7 cellular contexts compared by ENCODE assay signal in the genomic region with DNA sequence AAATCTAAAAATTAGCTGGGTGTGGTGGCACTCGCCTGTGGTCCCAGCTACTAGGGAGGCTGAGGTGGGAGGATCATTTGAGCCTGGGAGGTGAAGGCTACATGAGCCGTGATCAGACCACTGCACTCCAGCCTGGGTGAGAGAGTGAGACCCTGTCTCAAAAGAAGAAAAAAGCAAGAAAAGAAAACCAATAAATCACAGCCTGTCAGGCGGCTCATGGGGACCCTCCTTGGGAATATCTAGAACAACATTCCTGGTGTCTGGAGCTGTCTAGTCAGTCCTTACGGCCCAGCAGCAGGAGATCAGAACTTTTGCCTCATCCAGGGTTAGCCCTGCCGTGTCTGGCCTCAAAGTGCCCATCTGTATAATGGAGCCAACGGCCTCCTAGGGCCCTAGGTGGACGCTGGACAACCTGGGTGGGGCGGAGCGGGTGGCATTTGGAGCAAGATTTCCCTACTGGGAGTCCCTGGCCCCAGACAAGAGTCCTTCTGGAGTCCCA. TPM values are rescaled to one million over a fixed set of nuclear protein-coding genes. Genes with fewer than 3 reads are reported as not detected.
DNase-seq lines count a peak whose midpoint lies in the region; ATAC-seq and TF ChIP-seq lines count a peak whose summit lies in the region.

No MANE protein-coding gene starts in this region.

- H3K4me3 ChIP-seq in GM23338: peak overlapping the region; percentile 70; the same call in 1 of the 2 replicates

- peaks cover 32% of the 10 kb centered on the region for H3K27me3 Mint-ChIP-seq in GM23338 (ENCODE audit: insufficient read depth, low read depth, poor library complexity)
- H3K27me3 Mint-ChIP-seq in activated CD8-positive, alpha-beta T cell treated with anti-CD3 and anti-CD28 coated beads for 36 hours: no peaks in the 10 kb centered on the region

- H3K36me3 Mint-ChIP-seq in GM23338 (ENCODE audit: low read depth): no peaks in the 10 kb centered on the region
- H3K36me3 Mint-ChIP-seq in activated CD8-positive, alpha-beta T cell treated with anti-CD3 and anti-CD28 coated beads for 36 hours (ENCODE audit: low read depth): no peaks in the 10 kb centered on the region
- H3K36me3 Mint-ChIP-seq in stimulated activated effector memory CD8-positive, alpha-beta T cell treated with anti-CD3 and anti-CD28 coated beads, Interleukin-12 subunit alpha, Interleukin-12 subunit beta, amount 100 ng/mL, for 72 hours: peaks cover 4% of the 10 kb centered on the region

- H3K27ac ChIP-seq in GM23338 (ENCODE audit: low read depth): no peak overlapping the region

- peak overlapping the region; percentile 66; the same call in 1 of the 2 replicates for H3K4me2 ChIP-seq in GM23338

- POLR2A ChIA-PET in activated CD8-positive, alpha-beta T cell treated with anti-CD3 and anti-CD28 coated beads for 36 hours (lab: Charles Lee): interaction anchor here (0.8 to 1.4 kb wide), 2 partner anchors 10 to 65 kb away, joined by 3 read pairs; no protein-coding TSS in a partner anchor

- H3K79me2 ChIP-seq in GM23338 (replicated peaks; ENCODE audit: insufficient read depth): no peaks in the 10 kb centered on the region

- no peak overlapping the region for H3K27ac Mint-ChIP-seq in GM23338
- H3K27ac Mint-ChIP-seq in activated CD8-positive, alpha-beta T cell treated with anti-CD3 and anti-CD28 coated beads for 36 hours: peak overlapping the region; percentile 53
- H3K27ac Mint-ChIP-seq in stimulated activated effector memory CD8-positive, alpha-beta T cell treated with anti-CD3 and anti-CD28 coated beads, Interleukin-12 subunit alpha, Interleukin-12 subunit beta, amount 100 ng/mL, for 72 hours: peak overlapping the region; percentile 64

- H3K4me1 ChIP-seq in GM23338 (ENCODE audit: insufficient read depth): peaks cover 17% of the 10 kb centered on the region

- H3K9me3 Mint-ChIP-seq in GM23338: no peaks in the 10 kb centered on the region
- no peaks in the 10 kb centered on the region for H3K9me3 Mint-ChIP-seq in activated CD8-positive, alpha-beta T cell treated with anti-CD3 and anti-CD28 coated beads for 36 hours
- no peaks in the 10 kb centered on the region for H3K9me3 Mint-ChIP-seq in stimulated activated effector memory CD8-positive, alpha-beta T cell treated with anti-CD3 and anti-CD28 coated beads, Interleukin-12 subunit alpha, Interleukin-12 subunit beta, amount 100 ng/mL, for 72 hours

- CTCF ChIA-PET in activated CD8-positive, alpha-beta T cell treated with anti-CD3 and anti-CD28 coated beads for 36 hours (lab: Charles Lee): interaction anchor here (1.6 kb wide), 1 partner anchor 11 kb away, joined by 3 read pairs; no protein-coding TSS in a partner anchor

- intact Hi-C loops in activated CD8-positive, alpha-beta T cell treated with anti-CD3 and anti-CD28 coated beads for 36 hours (cut with micrococcal nuclease): no loop called here

- H3K9me2 ChIP-seq in GM23338 (ENCODE audit: insufficient read depth): no peaks in the 10 kb centered on the region

- no peak for TF ChIP-seq CTCF in GM23338 (conservative IDR thresholded peaks at IDR 0.05; ENCODE audit: low read depth in 2 of 2)
- TF ChIP-seq CTCF in activated CD8-positive, alpha-beta T cell treated with anti-CD3 and anti-CD28 coated beads for 36 hours (IDR thresholded peaks at IDR 0.05): no peak

- DNase-seq in GM23338 (ENCODE audit: low spot score): no peak
- DNase-seq in activated CD8-positive, alpha-beta T cell treated with anti-CD3 and anti-CD28 coated beads for 36 hours: no peak
- peak; percentile 67 for DNase-seq in islet precursor cell
- no peak for DNase-seq in stimulated activated effector memory CD8-positive, alpha-beta T cell treated with anti-CD3 and anti-CD28 coated beads, Interleukin-12 subunit alpha, Interleukin-12 subunit beta, amount 100 ng/mL, for 72 hours (ENCODE audit: low spot score in 2 of 2)
- no peak for DNase-seq in NK-92 treated with Interleukin-12 subunit alpha and Interleukin-12 subunit beta, amount 100 ng/mL, for 24 hours (lab: John Stamatoyannopoulos, UW)

- no peak overlapping the region for H2AFZ ChIP-seq in GM23338

- ATAC-seq in GM23338: no peak
- no peak for ATAC-seq in activated CD8-positive, alpha-beta T cell treated with anti-CD3 and anti-CD28 coated beads for 36 hours
- ATAC-seq in stimulated activated effector memory CD8-positive, alpha-beta T cell treated with anti-CD3 and anti-CD28 coated beads, Interleukin-12 subunit alpha, Interleukin-12 subunit beta, amount 100 ng/mL, for 72 hours: no peak
- ATAC-seq in GM21390 (IDR thresholded peaks at IDR 0.05; ENCODE audit: unreplicated experiment): no peak
- no peak for ATAC-seq in HG02642 (IDR thresholded peaks at IDR 0.05; ENCODE audit: poor library complexity, unreplicated experiment)

- no peaks in the 10 kb centered on the region for H4K20me1 ChIP-seq in GM23338 (replicated peaks; ENCODE audit: insufficient read depth)

- peaks cover 17% of the 10 kb centered on the region; the same call in 1 of the 2 replicates for H3F3A ChIP-seq in GM23338 (replicated peaks; ENCODE audit: low read depth)

- no peaks in the 10 kb centered on the region for H3K27me3 ChIP-seq in GM23338 (ENCODE audit: insufficient read depth)

- no peaks in the 10 kb centered on the region for H3K36me3 ChIP-seq in GM23338 (ENCODE audit: insufficient read depth)

- H3K4me3 Mint-ChIP-seq in GM23338: peak overlapping the region; percentile 53
- peak overlapping the region; percentile 47 for H3K4me3 Mint-ChIP-seq in activated CD8-positive, alpha-beta T cell treated with anti-CD3 and anti-CD28 coated beads for 36 hours
- H3K4me3 Mint-ChIP-seq in stimulated activated effector memory CD8-positive, alpha-beta T cell treated with anti-CD3 and anti-CD28 coated beads, Interleukin-12 subunit alpha, Interleukin-12 subunit beta, amount 100 ng/mL, for 72 hours: peak overlapping the region; percentile 70

- peaks cover 25% of the 10 kb centered on the region for H3K4me1 Mint-ChIP-seq in GM23338
- H3K4me1 Mint-ChIP-seq in activated CD8-positive, alpha-beta T cell treated with anti-CD3 and anti-CD28 coated beads for 36 hours (ENCODE audit: low read depth): peaks cover 37% of the 10 kb centered on the region
- peaks cover 42% of the 10 kb centered on the region for H3K4me1 Mint-ChIP-seq in stimulated activated effector memory CD8-positive, alpha-beta T cell treated with anti-CD3 and anti-CD28 coated beads, Interleukin-12 subunit alpha, Interleukin-12 subunit beta, amount 100 ng/mL, for 72 hours

RNA-seq across cellular contexts. Expression of gene ACTB, which starts 23.9 kb away (rescaled TPM):
- total RNA-seq in GM23338 (2014; rRNA removed; shearing (Covaris generic)): 6,061 and 6,196 TPM in 2 replicates
- 11,484 and 12,398 TPM in 2 replicates for polyA plus RNA-seq in GM23338 (2016; fragmentation: Nextera tagmentation; extraction: Ambion mirVana)
- total RNA-seq in activated CD8-positive, alpha-beta T cell treated with anti-CD3 and anti-CD28 coated beads for 36 hours: 1,000 to 10,000 TPM; 9,410 to 9,639 TPM

RNA-seq across cellular contexts. Expression of gene FSCN1, which starts 38.3 kb away (rescaled TPM):
- total RNA-seq in GM23338 (2014; rRNA removed; shearing (Covaris generic)): 654 and 734 TPM in 2 replicates
- polyA plus RNA-seq in GM23338 (2016; fragmentation: Nextera tagmentation; extraction: Ambion mirVana): 135 and 146 TPM in 2 replicates
- 10 to 100 TPM; 24.5 to 25.2 TPM for total RNA-seq in activated CD8-positive, alpha-beta T cell treated with anti-CD3 and anti-CD28 coated beads for 36 hours

RNA-seq across cellular contexts. Expression of gene FBXL18, which starts 40.7 kb away (rescaled TPM):
- 18.1 and 21.8 TPM in 2 replicates for total RNA-seq in GM23338 (2014; rRNA removed; shearing (Covaris generic))
- 10.5 and 11.6 TPM in 2 replicates for polyA plus RNA-seq in GM23338 (2016; fragmentation: Nextera tagmentation; extraction: Ambion mirVana)
- total RNA-seq in activated CD8-positive, alpha-beta T cell treated with anti-CD3 and anti-CD28 coated beads for 36 hours: 1 to 10 TPM; 7.5 to 7.7 TPM

Comparison
In these comparisons a context has a peak if more than half of its experiments do, and no peak if none do; other contexts are left out.
1. RNA of gene FSCN1, which starts 38.3 kb away (total RNA-seq): 654 to 734 TPM in GM23338; 24.5 to 25.2 TPM in activated CD8-positive, alpha-beta T cell treated with anti-CD3 and anti-CD28 coated beads for 36 hours; every median in the first group is over 10 times any median in the second.
2. Peak in every context shown above with its lines, with median percentiles within 50 percentile points of each other: H3K4me3 Mint-ChIP-seq.